In the genomic region with DNA sequence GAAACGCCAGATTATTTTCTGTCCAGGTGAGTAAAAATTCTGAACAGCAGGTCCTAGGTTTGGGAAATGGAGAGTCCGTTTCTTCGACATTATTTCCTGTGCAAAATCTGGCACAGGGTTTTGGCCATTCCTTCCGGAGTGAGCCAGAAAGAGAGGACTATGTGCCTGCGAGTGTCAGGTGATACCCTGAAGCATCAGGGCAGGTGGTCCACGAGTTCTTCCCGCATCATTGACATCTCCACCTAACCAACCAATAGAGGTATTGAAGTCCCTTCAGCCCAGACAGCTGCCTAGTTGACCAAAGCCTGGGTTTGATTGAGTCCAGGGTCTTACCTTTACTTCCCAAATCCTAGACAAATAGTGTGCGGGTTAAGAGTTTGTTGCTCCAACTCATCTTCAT, we compare ENCODE assay signal across 1 cellular context.
TF ChIP-seq lines count a peak whose summit lies in the region.

No MANE protein-coding gene starts in this region.

TF ChIP-seq in HepG2, 621 proteins besides CTCF, POLR2A, EP300 and RAD21 (continued from another document):
- TF ChIP-seq, protein P1, sequence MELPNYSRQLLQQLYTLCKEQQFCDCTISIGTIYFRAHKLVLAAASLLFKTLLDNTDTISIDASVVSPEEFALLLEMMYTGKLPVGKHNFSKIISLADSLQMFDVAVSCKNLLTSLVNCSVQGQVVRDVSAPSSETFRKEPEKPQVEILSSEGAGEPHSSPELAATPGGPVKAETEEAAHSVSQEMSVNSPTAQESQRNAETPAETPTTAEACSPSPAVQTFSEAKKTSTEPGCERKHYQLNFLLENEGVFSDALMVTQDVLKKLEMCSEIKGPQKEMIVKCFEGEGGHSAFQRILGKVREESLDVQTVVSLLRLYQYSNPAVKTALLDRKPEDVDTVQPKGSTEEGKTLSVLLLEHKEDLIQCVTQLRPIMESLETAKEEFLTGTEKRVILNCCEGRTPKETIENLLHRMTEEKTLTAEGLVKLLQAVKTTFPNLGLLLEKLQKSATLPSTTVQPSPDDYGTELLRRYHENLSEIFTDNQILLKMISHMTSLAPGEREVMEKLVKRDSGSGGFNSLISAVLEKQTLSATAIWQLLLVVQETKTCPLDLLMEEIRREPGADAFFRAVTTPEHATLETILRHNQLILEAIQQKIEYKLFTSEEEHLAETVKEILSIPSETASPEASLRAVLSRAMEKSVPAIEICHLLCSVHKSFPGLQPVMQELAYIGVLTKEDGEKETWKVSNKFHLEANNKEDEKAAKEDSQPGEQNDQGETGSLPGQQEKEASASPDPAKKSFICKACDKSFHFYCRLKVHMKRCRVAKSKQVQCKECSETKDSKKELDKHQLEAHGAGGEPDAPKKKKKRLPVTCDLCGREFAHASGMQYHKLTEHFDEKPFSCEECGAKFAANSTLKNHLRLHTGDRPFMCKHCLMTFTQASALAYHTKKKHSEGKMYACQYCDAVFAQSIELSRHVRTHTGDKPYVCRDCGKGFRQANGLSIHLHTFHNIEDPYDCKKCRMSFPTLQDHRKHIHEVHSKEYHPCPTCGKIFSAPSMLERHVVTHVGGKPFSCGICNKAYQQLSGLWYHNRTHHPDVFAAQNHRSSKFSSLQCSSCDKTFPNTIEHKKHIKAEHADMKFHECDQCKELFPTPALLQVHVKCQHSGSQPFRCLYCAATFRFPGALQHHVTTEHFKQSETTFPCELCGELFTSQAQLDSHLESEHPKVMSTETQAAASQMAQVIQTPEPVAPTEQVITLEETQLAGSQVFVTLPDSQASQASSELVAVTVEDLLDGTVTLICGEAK (IDR thresholded peaks at IDR 0.05), result no peak
- TF ChIP-seq, protein P1 (CRISPR knock-in tag; IDR thresholded peaks at IDR 0.05), result no peak
- no peak for TF ChIP-seq AKAP8 (CRISPR knock-in tag; IDR thresholded peaks at IDR 0.05)
